15 cellular contexts compared by ENCODE assay signal in genomic region chr7:90965211-90965610, GRCh38.
"Had no signal": no experiment of that assay in that cellular context is flagged by ENCODE, and none has a peak within 500 bp of the region (broad histone marks: within the 10 kb centered on the region; RNA-seq: fewer than 3 reads in every experiment).

No MANE protein-coding gene starts in this region.

- H3K27ac ChIP-seq: heart left ventricle, parathyroid adenoma, prostate gland, right lobe of liver, transverse colon had no signal

- H3K36me3 ChIP-seq: heart left ventricle, prostate gland, right lobe of liver, transverse colon had no signal

- H2AFZ ChIP-seq: parathyroid adenoma had no signal

- H3K27me3 ChIP-seq: heart left ventricle, right lobe of liver, transverse colon had no signal

- H3K79me2 ChIP-seq: parathyroid adenoma had no signal

- H3K4me1 ChIP-seq: parathyroid adenoma, prostate gland, right lobe of liver, transverse colon had no signal

- H3K4me3 ChIP-seq: heart left ventricle, prostate gland, right lobe of liver, transverse colon had no signal

- H3K9me3 ChIP-seq: heart left ventricle, prostate gland, right lobe of liver, transverse colon had no signal

- DNase-seq: cerebellar nuclear complex; effector memory CD8-positive, alpha-beta T cell; erythroblast; heart left ventricle; hypothalamus; kidney glomerular epithelial cell; midbrain; right lobe of liver; stimulated activated CD4-positive, alpha-beta T cell treated with anti-CD3 and anti-CD28 coated beads, Interleukin-4, amount 100 ng/mL, for 1 hour; stimulated activated CD8-positive, alpha-beta memory T cell treated with anti-CD3 and anti-CD28 coated beads, Interleukin-4, amount 100 ng/mL, for 48 hours; stimulated activated naive CD8-positive, alpha-beta T cell treated with anti-CD3 and anti-CD28 coated beads, Interleukin-15, Interleukin-2, amounts not matched to agents 100 U/mL and 50 U/mL, for 24 hours; transverse colon had no signal

- ATAC-seq: effector memory CD8-positive, alpha-beta T cell; right lobe of liver; stimulated activated effector memory CD8-positive, alpha-beta T cell treated with anti-CD3 and anti-CD28 coated beads, Interleukin-12 subunit alpha, Interleukin-12 subunit beta, amount 100 ng/mL, for 72 hours; stimulated activated naive CD8-positive, alpha-beta T cell treated with anti-CD3 and anti-CD28 coated beads, Interleukin-15, Interleukin-2, amounts not matched to agents 100 U/mL and 50 U/mL, for 24 hours had no signal
